8 cellular contexts compared by ENCODE assay signal in genomic region chr10:101602767-101603398, GRCh38. TPM values are rescaled to one million over a fixed set of nuclear protein-coding genes. Genes with fewer than 3 reads are reported as not detected.
DNase-seq lines count a peak whose midpoint lies in the region; ATAC-seq and TF ChIP-seq lines count a peak whose summit lies in the region.

No MANE protein-coding gene starts in this region.

- H3K4me1 ChIP-seq in NT2/D1 (ENCODE audit: insufficient read depth, insufficient read length) (peaks cover 19% of the 10 kb centered on the region), endodermal cell (ENCODE audit: control insufficient read depth, insufficient read depth, low read length) (peaks cover 37% of the 10 kb centered on the region)

- POLR2A ChIA-PET in GM10248 (lab: Yijun Ruan, JAX): interaction anchor here (0.7 kb wide), 1 partner anchor 176 kb away, joined by 3 read pairs; no protein-coding TSS in a partner anchor

- H3K36me3 ChIP-seq in NT2/D1 (ENCODE audit: insufficient read depth, insufficient read length, low read length) (peaks cover 15% of the 10 kb centered on the region), endodermal cell (ENCODE audit: control insufficient read depth, insufficient read depth, low read length) (peaks cover 19% of the 10 kb centered on the region)

- peaks cover 2% of the 10 kb centered on the region for H3K36me3 Mint-ChIP-seq in activated CD8-positive, alpha-beta memory T cell treated with anti-CD3 and anti-CD28 coated beads, Interleukin-2, amount 10 ng/mL, durations not matched to agents 7 days and 5 days
- H3K36me3 Mint-ChIP-seq in endodermal cell (ENCODE audit: low read depth): peaks cover 23% of the 10 kb centered on the region
- H3K36me3 Mint-ChIP-seq in stimulated activated memory B cell treated with anti-CD40 and anti-IgM and Interleukin-4, amounts not matched to agents 10 μg/mL and 1 μg/mL and 100 μg/mL, for 72 hours: peaks cover 25% of the 10 kb centered on the region

- no peaks in the 10 kb centered on the region for H3K9me3 Mint-ChIP-seq in activated CD8-positive, alpha-beta memory T cell treated with anti-CD3 and anti-CD28 coated beads, Interleukin-2, amount 10 ng/mL, durations not matched to agents 7 days and 5 days (ENCODE audit: low read depth)
- no peaks in the 10 kb centered on the region for H3K9me3 Mint-ChIP-seq in endodermal cell
- H3K9me3 Mint-ChIP-seq in stimulated activated memory B cell treated with anti-CD40 and anti-IgM and Interleukin-4, amounts not matched to agents 10 μg/mL and 1 μg/mL and 100 μg/mL, for 72 hours: no peaks in the 10 kb centered on the region

- H3K27ac Mint-ChIP-seq in activated CD8-positive, alpha-beta memory T cell treated with anti-CD3 and anti-CD28 coated beads, Interleukin-2, amount 10 ng/mL, durations not matched to agents 7 days and 5 days: no peak overlapping the region
- no peak overlapping the region for H3K27ac Mint-ChIP-seq in endodermal cell
- H3K27ac Mint-ChIP-seq in stimulated activated memory B cell treated with anti-CD40 and anti-IgM and Interleukin-4, amounts not matched to agents 10 μg/mL and 1 μg/mL and 100 μg/mL, for 72 hours: no peak overlapping the region

- ATAC-seq in HG03460 (IDR thresholded peaks at IDR 0.05; ENCODE audit: unreplicated experiment): peak; percentile 61
- peak; percentile 98 for ATAC-seq in activated CD8-positive, alpha-beta memory T cell treated with anti-CD3 and anti-CD28 coated beads, Interleukin-2, amount 10 ng/mL, durations not matched to agents 7 days and 5 days
- ATAC-seq in stimulated activated memory B cell treated with anti-CD40 and anti-IgM and Interleukin-4, amounts not matched to agents 10 μg/mL and 1 μg/mL and 100 μg/mL, for 72 hours: peak; percentile 80
- no peak for ATAC-seq in GM18861 (IDR thresholded peaks at IDR 0.05; ENCODE audit: unreplicated experiment)

- no peak overlapping the region for H3K4me3 ChIP-seq in NT2/D1 (ENCODE audit: insufficient read length, low read depth)
- H3K4me3 ChIP-seq in endodermal cell (ENCODE audit: low read length): no peak overlapping the region

- WGBS in endodermal cell (ENCODE audit: insufficient coverage in 1 of 2, insufficient read length in 1 of 2), 2 experiments: 0 to 41% methylated on average over 3 to 6 of the region's 6 CpGs

- H3K9me3 ChIP-seq in NT2/D1 (ENCODE audit: insufficient read depth, low read length) (no peaks in the 10 kb centered on the region), endodermal cell (ENCODE audit: control insufficient read depth, low read length) (no peaks in the 10 kb centered on the region)

- no peak overlapping the region for H3K27ac ChIP-seq in endodermal cell (ENCODE audit: low read depth, low read length)

- no peaks in the 10 kb centered on the region for H3K27me3 Mint-ChIP-seq in activated CD8-positive, alpha-beta memory T cell treated with anti-CD3 and anti-CD28 coated beads, Interleukin-2, amount 10 ng/mL, durations not matched to agents 7 days and 5 days
- H3K27me3 Mint-ChIP-seq in endodermal cell (ENCODE audit: insufficient read depth): no peaks in the 10 kb centered on the region
- H3K27me3 Mint-ChIP-seq in stimulated activated memory B cell treated with anti-CD40 and anti-IgM and Interleukin-4, amounts not matched to agents 10 μg/mL and 1 μg/mL and 100 μg/mL, for 72 hours: no peaks in the 10 kb centered on the region

- H3K4me1 Mint-ChIP-seq in activated CD8-positive, alpha-beta memory T cell treated with anti-CD3 and anti-CD28 coated beads, Interleukin-2, amount 10 ng/mL, durations not matched to agents 7 days and 5 days: no peaks in the 10 kb centered on the region
- peaks cover 63% of the 10 kb centered on the region for H3K4me1 Mint-ChIP-seq in endodermal cell
- H3K4me1 Mint-ChIP-seq in stimulated activated memory B cell treated with anti-CD40 and anti-IgM and Interleukin-4, amounts not matched to agents 10 μg/mL and 1 μg/mL and 100 μg/mL, for 72 hours: no peaks in the 10 kb centered on the region

- CTCF ChIA-PET in GM10248 (lab: Yijun Ruan, JAX): interaction anchor here (0.6 to 17.4 kb wide), 62 partner anchors 8 to 498 kb away, joined by 3 to 331 read pairs (median 4); partner anchors contain the start of genes DPCD, HPS6, KCNIP2 and NPM3
- CTCF ChIA-PET in activated CD8-positive, alpha-beta memory T cell treated with anti-CD3 and anti-CD28 coated beads, Interleukin-2, amount 10 ng/mL, durations not matched to agents 7 days and 5 days (lab: Charles Lee): interaction anchor here (0.5 to 13.8 kb wide), 32 partner anchors 8 to 496 kb away, joined by 3 to 198 read pairs (median 4); partner anchors contain the start of genes DPCD, NPM3 and POLL

- no peak overlapping the region for H3K9ac ChIP-seq in NT2/D1 (ENCODE audit: insufficient read length, low read depth)
- no peak overlapping the region for H3K9ac ChIP-seq in endodermal cell (ENCODE audit: extremely low read depth, low read length, poor library complexity, severe bottlenecking)

- DNase-seq in GM10248 (ENCODE audit: extremely low spot score) (peak; percentile 84), NT2/D1 (ENCODE audit: low read depth, low spot score) (peak; percentile 83), endodermal cell (peak; percentile 98), middle frontal gyrus (ENCODE audit: extremely low spot score, low spot score) (peak; percentile 62)
- peak; percentile 83 for DNase-seq in activated CD8-positive, alpha-beta memory T cell treated with anti-CD3 and anti-CD28 coated beads, Interleukin-2, amount 10 ng/mL, durations not matched to agents 7 days and 5 days

- TF ChIP-seq CTCF in GM10248 (IDR thresholded peaks at IDR 0.05; ENCODE audit: control extremely low read depth, extremely low read depth, low read depth, missing control alignments) (peak; percentile 96), endodermal cell (conservative IDR thresholded peaks at IDR 0.05) (peak; percentile 99)

- H3K27me3 ChIP-seq in NT2/D1 (ENCODE audit: insufficient read depth, insufficient read length) (no peaks in the 10 kb centered on the region), endodermal cell (ENCODE audit: control insufficient read depth, insufficient read depth, low read length, poor library complexity, severe bottlenecking) (no peaks in the 10 kb centered on the region)

- no peak overlapping the region for H3K4me3 Mint-ChIP-seq in activated CD8-positive, alpha-beta memory T cell treated with anti-CD3 and anti-CD28 coated beads, Interleukin-2, amount 10 ng/mL, durations not matched to agents 7 days and 5 days
- no peak overlapping the region for H3K4me3 Mint-ChIP-seq in endodermal cell
- H3K4me3 Mint-ChIP-seq in stimulated activated memory B cell treated with anti-CD40 and anti-IgM and Interleukin-4, amounts not matched to agents 10 μg/mL and 1 μg/mL and 100 μg/mL, for 72 hours: no peak overlapping the region

RNA-seq across cellular contexts. Expression of gene DPCD, which starts 14.8 kb away (rescaled TPM):
- total RNA-seq in activated CD8-positive, alpha-beta memory T cell treated with anti-CD3 and anti-CD28 coated beads, Interleukin-2, amount 10 ng/mL, durations not matched to agents 7 days and 5 days: 1 to 10 TPM; 3.7 to 4.2 TPM
- 10 to 100 TPM; 33.3 to 52.0 TPM for total RNA-seq in endodermal cell
- polyA plus RNA-seq in endodermal cell (2013, experiment 1 of 2): 43.1 TPM
- polyA plus RNA-seq in endodermal cell (2013, experiment 2 of 2): 46.7 TPM

RNA-seq across cellular contexts. Expression of gene POLL, which starts 14.8 kb away (rescaled TPM):
- 10 to 100 TPM; 30.5 to 34.1 TPM for total RNA-seq in activated CD8-positive, alpha-beta memory T cell treated with anti-CD3 and anti-CD28 coated beads, Interleukin-2, amount 10 ng/mL, durations not matched to agents 7 days and 5 days
- 10 to 100 TPM; 51.8 to 59.3 TPM for total RNA-seq in endodermal cell
- polyA plus RNA-seq in endodermal cell (2013, experiment 1 of 2): 39.0 TPM
- 28.8 TPM for polyA plus RNA-seq in endodermal cell (2013, experiment 2 of 2)

Comparison
In these comparisons a context has a peak if more than half of its experiments do, and no peak if none do; other contexts are left out.
1. RNA of gene DPCD, which starts 14.8 kb away (total RNA-seq): 33.3 to 52.0 TPM in endodermal cell; 3.7 to 4.2 TPM in activated CD8-positive, alpha-beta memory T cell treated with anti-CD3 and anti-CD28 coated beads, Interleukin-2, amount 10 ng/mL, durations not matched to agents 7 days and 5 days; every median in the first group is over 4 times any median in the second.
2. Peak in every context shown above with its lines, with median percentiles within 50 percentile points of each other: DNase-seq.